ENCODE assay signal across 23 cellular contexts in genomic region chr12:558595-558994, GRCh38.
"Had no signal": no experiment of that assay in that cellular context is flagged by ENCODE, and none has a peak within 500 bp of the region (broad histone marks: within the 10 kb centered on the region; RNA-seq: fewer than 3 reads in every experiment).

No MANE protein-coding gene starts in this region.

- H3K36me3 ChIP-seq: lower lobe of right lung, thyroid gland had no signal

- H3K4me3 Mint-ChIP-seq: activated CD4-positive, alpha-beta T cell treated with anti-CD3 and anti-CD28 coated beads for 36 hours; brain; nephron progenitor cell; WTC11 had no signal

- H3K27me3 ChIP-seq: thyroid gland had no signal

- H3K4me1 Mint-ChIP-seq: brain, WTC11 had no signal

- ATAC-seq: activated CD4-positive, alpha-beta T cell treated with anti-CD3 and anti-CD28 coated beads for 36 hours; left lobe of liver; lower lobe of right lung; mucosa of descending colon; sciatic nerve; stimulated activated naive CD8-positive, alpha-beta T cell treated with anti-CD3 and anti-CD28 coated beads, Interleukin-15, Interleukin-2, amounts not matched to agents 100 U/mL and 50 U/mL, for 24 hours; T-cell; WTC11 had no signal

- H3K27ac Mint-ChIP-seq: activated CD4-positive, alpha-beta T cell treated with anti-CD3 and anti-CD28 coated beads for 36 hours; brain; nephron progenitor cell; WTC11 had no signal

- H3K27ac ChIP-seq: lower lobe of right lung, thyroid gland had no signal

- H3K9me3 ChIP-seq: lower lobe of right lung, mucosa of descending colon, thyroid gland had no signal

- H3K4me3 ChIP-seq: lower lobe of right lung, mucosa of descending colon, smooth muscle cell, thyroid gland had no signal

- H3K36me3 Mint-ChIP-seq: brain, T-cell, WTC11 had no signal

- H3K9me3 Mint-ChIP-seq: nephron progenitor cell, T-cell had no signal

- H3K27me3 Mint-ChIP-seq: activated CD4-positive, alpha-beta T cell treated with anti-CD3 and anti-CD28 coated beads for 36 hours; brain; T-cell had no signal

- FAIRE-seq: endothelial cell of umbilical vein had no signal

- DNase-seq: activated CD4-positive, alpha-beta T cell treated with anti-CD3 and anti-CD28 coated beads for 36 hours; activated CD4-positive, alpha-beta T cell treated with anti-CD3 and anti-CD28 coated beads, Interleukin-2, amount 50 U/mL, for 4 hours; activated gamma-delta T cell; activated naive CD4-positive, alpha-beta T cell treated with anti-CD3 and anti-CD28 coated beads, Interleukin-2, amount 50 U/mL, for 16 hours; aorta; dermis blood vessel endothelial cell; effector CD8-positive, alpha-beta T cell; lower lobe of right lung; mesendoderm; nephron progenitor cell; occipital lobe; stimulated activated CD4-positive, alpha-beta T cell treated with anti-CD3 and anti-CD28 coated beads, Interleukin-2, amount 100 ng/mL, for 48 hours; stimulated activated naive CD8-positive, alpha-beta T cell treated with anti-CD3 and anti-CD28 coated beads, Interleukin-15, Interleukin-2, amounts not matched to agents 100 U/mL and 50 U/mL, for 24 hours; T-cell; T1000; thyroid gland had no signal

- H3K4me1 ChIP-seq: thyroid gland had no signal
